In genomic region chr1:107073493-107073892, GRCh38 we compare ENCODE assay signal across 6 cellular contexts.
"Had no signal": no experiment of that assay in that cellular context is flagged by ENCODE, and none has a peak within 500 bp of the region (broad histone marks: within the 10 kb centered on the region; RNA-seq: fewer than 3 reads in every experiment).

No MANE protein-coding gene starts in this region.

- FAIRE-seq: G401.6, GM12891, GM12892, GM19239 had no signal

- DNase-seq: GDM1, GF-D8 had no signal
